In the genomic region with DNA sequence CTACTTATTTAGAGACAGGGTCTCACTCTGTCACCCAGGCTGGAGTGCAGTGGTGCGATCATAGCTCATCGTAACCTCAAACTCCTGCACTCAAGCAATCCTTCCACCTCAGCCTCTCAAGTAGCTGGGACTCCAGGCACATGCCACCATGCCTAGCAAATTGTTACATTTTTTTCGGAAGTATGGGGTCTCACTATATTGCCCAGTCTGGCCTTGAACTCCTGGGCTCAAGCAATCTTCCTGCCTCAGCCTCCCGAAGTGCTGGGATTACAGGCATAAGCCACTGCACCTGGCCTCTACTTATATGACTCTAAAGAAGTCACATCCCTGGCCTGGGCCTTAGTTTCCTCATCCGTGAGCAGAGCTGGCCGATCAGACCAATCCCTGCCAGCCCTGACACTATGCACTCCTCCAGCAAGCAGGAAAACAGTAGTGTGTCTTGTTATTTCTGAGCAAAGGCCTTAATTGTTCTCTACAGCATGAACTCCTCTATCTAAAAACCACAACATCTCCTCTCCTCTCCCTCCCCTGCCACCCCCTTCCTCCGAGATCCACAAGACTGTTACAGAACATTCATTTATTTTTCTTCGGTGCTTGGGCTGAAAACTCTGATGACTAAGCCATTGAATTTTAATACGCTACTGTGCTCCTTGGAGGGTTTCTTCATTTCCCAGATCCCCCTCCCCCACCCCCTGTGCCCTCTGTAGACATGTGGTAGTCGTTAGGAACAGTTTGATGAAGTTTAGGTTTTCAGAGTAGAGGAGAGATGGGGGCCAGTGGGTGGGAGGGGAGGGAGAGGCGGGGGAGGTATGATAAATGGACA, we compare ENCODE assay signal across 8 cellular contexts.
DNase-seq lines count a peak whose midpoint lies in the region; ATAC-seq and TF ChIP-seq lines count a peak whose summit lies in the region.

No MANE protein-coding gene starts in this region.

- CTCF ChIA-PET in activated CD4-positive, alpha-beta memory T cell treated with anti-CD3 and anti-CD28 coated beads for 36 hours (lab: Charles Lee): no interaction called here

- TF ChIP-seq CTCF in gastrocnemius medialis (IDR thresholded peaks at IDR 0.05 in 4 of 5, conservative IDR thresholded peaks at IDR 0.05 in 1 of 5): no peak

- peaks cover 6% of the 10 kb centered on the region for H3K27me3 Mint-ChIP-seq in activated CD4-positive, alpha-beta memory T cell treated with anti-CD3 and anti-CD28 coated beads for 36 hours

- ATAC-seq in HG03457 (IDR thresholded peaks at IDR 0.05; ENCODE audit: unreplicated experiment) (no peak), gastrocnemius medialis (no peak)

- H3K4me3 ChIP-seq in skeletal muscle cell (ENCODE audit: low read depth, low read length) (no peak overlapping the region), gastrocnemius medialis (no peak overlapping the region)

- H3K27me3 ChIP-seq in gastrocnemius medialis: no peaks in the 10 kb centered on the region

- no peak for TF ChIP-seq POLR2A in gastrocnemius medialis (IDR thresholded peaks at IDR 0.05)

- no peak overlapping the region for H3K27ac ChIP-seq in gastrocnemius medialis

- intact Hi-C loops in activated CD4-positive, alpha-beta memory T cell treated with anti-CD3 and anti-CD28 coated beads for 36 hours (cut with micrococcal nuclease): no loop called here
- intact Hi-C loops in gastrocnemius medialis (cut with DNase I; ENCODE audit: low total_unique reads): no loop called here

- H3K4me1 Mint-ChIP-seq in activated CD4-positive, alpha-beta memory T cell treated with anti-CD3 and anti-CD28 coated beads for 36 hours (ENCODE audit: low read depth): peaks cover 2% of the 10 kb centered on the region

- no peaks in the 10 kb centered on the region for H3K9me3 Mint-ChIP-seq in activated CD4-positive, alpha-beta memory T cell treated with anti-CD3 and anti-CD28 coated beads for 36 hours

- POLR2A ChIA-PET in activated CD4-positive, alpha-beta memory T cell treated with anti-CD3 and anti-CD28 coated beads for 36 hours (lab: Charles Lee): no interaction called here

- no peaks in the 10 kb centered on the region for H3K9me3 ChIP-seq in gastrocnemius medialis

- in situ Hi-C loops in gastrocnemius medialis (cut with MboI; ENCODE audit: low sequenced_read_pairs in 4 of 4): no loop called here

- H3K36me3 Mint-ChIP-seq in activated CD4-positive, alpha-beta memory T cell treated with anti-CD3 and anti-CD28 coated beads for 36 hours: no peaks in the 10 kb centered on the region

- no peaks in the 10 kb centered on the region for H3K36me3 ChIP-seq in gastrocnemius medialis

- DNase-seq in H4 (ENCODE audit: low spot score): peak; percentile 98
- DNase-seq in SKM-1 (lab: John Stamatoyannopoulos, UW; ENCODE audit: unreplicated experiment): peak; percentile 23
- peak; percentile 99 for DNase-seq in foreskin melanocyte
- DNase-seq in skeletal muscle cell (ENCODE audit: low read depth): peak; percentile 85
- DNase-seq in activated CD4-positive, alpha-beta memory T cell treated with anti-CD3 and anti-CD28 coated beads for 36 hours: no peak
- no peak for DNase-seq in activated CD8-positive, alpha-beta memory T cell treated with anti-CD3 and anti-CD28 coated beads for 24 hours
- no peak for DNase-seq in gastrocnemius medialis

- peaks cover 38 to 39% of the 10 kb centered on the region in 2 donors for H3K4me1 ChIP-seq in gastrocnemius medialis

- H3K27ac Mint-ChIP-seq in activated CD4-positive, alpha-beta memory T cell treated with anti-CD3 and anti-CD28 coated beads for 36 hours: no peak overlapping the region

- no peak overlapping the region for H3K4me3 Mint-ChIP-seq in activated CD4-positive, alpha-beta memory T cell treated with anti-CD3 and anti-CD28 coated beads for 36 hours

Comparison
In these comparisons a context has a peak if more than half of its experiments do, and no peak if none do; other contexts are left out.
1. DNase-seq: peak in H4 (single experiment), SKM-1 (single experiment), foreskin melanocyte (single experiment) and skeletal muscle cell (single experiment); none in activated CD4-positive, alpha-beta memory T cell treated with anti-CD3 and anti-CD28 coated beads for 36 hours (single experiment), activated CD8-positive, alpha-beta memory T cell treated with anti-CD3 and anti-CD28 coated beads for 24 hours (single experiment) and gastrocnemius medialis (0 of 2).